Comparison of ENCODE assay signal across 8 cellular contexts in genomic region chr16:56933266-56933619, GRCh38. TPM values are rescaled to one million over a fixed set of nuclear protein-coding genes. Genes with fewer than 3 reads are reported as not detected.
DNase-seq lines count a peak whose midpoint lies in the region; ATAC-seq and TF ChIP-seq lines count a peak whose summit lies in the region.

No MANE protein-coding gene starts in this region.

- no peaks in the 10 kb centered on the region for H3K27me3 Mint-ChIP-seq in stimulated activated naive CD8-positive, alpha-beta T cell treated with anti-CD3 and anti-CD28 coated beads, Interleukin-15, Interleukin-2, amounts not matched to agents 100 ng/mL and 50 ng/mL, for 24 hours
- peaks cover 10% of the 10 kb centered on the region for H3K27me3 Mint-ChIP-seq in brain

- H3K27ac ChIP-seq in mesendoderm (ENCODE audit: low read depth, low read length), result no peak overlapping the region

- no peak overlapping the region for H3K4ac ChIP-seq in mesendoderm (ENCODE audit: low read depth, low read length)

- no peaks in the 10 kb centered on the region for H3K27me3 ChIP-seq in mesendoderm (ENCODE audit: insufficient read depth, low read length, poor library complexity)

- H4K5ac ChIP-seq in mesendoderm (ENCODE audit: low read length), result no peak overlapping the region

- H3K4me1 ChIP-seq in mesendoderm (ENCODE audit: control insufficient read depth, low read depth, low read length), result peaks cover 4% of the 10 kb centered on the region

- H3K4me1 Mint-ChIP-seq in stimulated activated naive CD8-positive, alpha-beta T cell treated with anti-CD3 and anti-CD28 coated beads, Interleukin-15, Interleukin-2, amounts not matched to agents 100 ng/mL and 50 ng/mL, for 24 hours (ENCODE audit: low read depth), result peaks cover 57% of the 10 kb centered on the region
- H3K4me1 Mint-ChIP-seq in brain, result peaks cover 65% of the 10 kb centered on the region

- no peak overlapping the region for H2BK120ac ChIP-seq in mesendoderm (ENCODE audit: low read depth, low read length)

- peaks cover 30% of the 10 kb centered on the region for H3K79me2 ChIP-seq in mesendoderm (ENCODE audit: control insufficient read depth, insufficient read depth, low read length)

- no CpG with 5 or more reads among the region's 3 CpGs for WGBS in mesendoderm (ENCODE audit: extremely low coverage, insufficient coverage, low lambda C conversion rate)

- peak overlapping the region; percentile 97 for H3K56ac ChIP-seq in mesendoderm (ENCODE audit: low read length)

- H3K36me3 Mint-ChIP-seq in stimulated activated naive CD8-positive, alpha-beta T cell treated with anti-CD3 and anti-CD28 coated beads, Interleukin-15, Interleukin-2, amounts not matched to agents 100 ng/mL and 50 ng/mL, for 24 hours (ENCODE audit: low read depth), result peaks cover 58% of the 10 kb centered on the region
- H3K36me3 Mint-ChIP-seq in brain, result peaks cover 55% of the 10 kb centered on the region

- H3K4me3 ChIP-seq in mesendoderm (ENCODE audit: low read length), result peak overlapping the region; percentile 88

- peak overlapping the region; percentile 98 for H3K27ac Mint-ChIP-seq in stimulated activated naive CD8-positive, alpha-beta T cell treated with anti-CD3 and anti-CD28 coated beads, Interleukin-15, Interleukin-2, amounts not matched to agents 100 ng/mL and 50 ng/mL, for 24 hours
- H3K27ac Mint-ChIP-seq in brain, result peak overlapping the region; percentile 96 to 98 (median 98)

- ATAC-seq in stimulated activated naive CD8-positive, alpha-beta T cell treated with anti-CD3 and anti-CD28 coated beads, Interleukin-15, Interleukin-2, amounts not matched to agents 100 U/mL and 50 U/mL, for 24 hours, result no peak
- no peak for ATAC-seq in HG02571 (IDR thresholded peaks at IDR 0.05; ENCODE audit: unreplicated experiment)

- H3K9me3 Mint-ChIP-seq in stimulated activated naive CD8-positive, alpha-beta T cell treated with anti-CD3 and anti-CD28 coated beads, Interleukin-15, Interleukin-2, amounts not matched to agents 100 ng/mL and 50 ng/mL, for 24 hours, result no peaks in the 10 kb centered on the region
- H3K9me3 Mint-ChIP-seq in brain, result no peaks in the 10 kb centered on the region

- H2BK15ac ChIP-seq in mesendoderm (replicated peaks; ENCODE audit: low read depth), result no peak overlapping the region

- H2BK5ac ChIP-seq in mesendoderm (ENCODE audit: low read length), result no peak overlapping the region

- H3K18ac ChIP-seq in mesendoderm (ENCODE audit: low read length), result no peak overlapping the region

- peaks cover 5% of the 10 kb centered on the region for H3K36me3 ChIP-seq in mesendoderm (ENCODE audit: control insufficient read depth, insufficient read depth, low read length)

- H4K8ac ChIP-seq in mesendoderm (ENCODE audit: low read depth, low read length), result no peak overlapping the region

- peaks cover 13% of the 10 kb centered on the region for H3K79me1 ChIP-seq in mesendoderm (ENCODE audit: low read length)

- DNase-seq in stimulated activated naive CD8-positive, alpha-beta T cell treated with anti-CD3 and anti-CD28 coated beads, Interleukin-15, Interleukin-2, amounts not matched to agents 100 U/mL and 50 U/mL, for 24 hours, result no peak
- DNase-seq in mesendoderm (no peak), NCI-H2196 (lab: John Stamatoyannopoulos, UW; ENCODE audit: unreplicated experiment) (no peak), GOT3 (lab: John Stamatoyannopoulos, UW) (no peak)
- DNase-seq in activated CD8-positive, alpha-beta memory T cell treated with anti-CD3 and anti-CD28 coated beads for 24 hours, result no peak

- no peak overlapping the region for H2AK5ac ChIP-seq in mesendoderm (ENCODE audit: low read length)

- no peak for TF ChIP-seq CTCF in brain (conservative IDR thresholded peaks at IDR 0.05)

- peak overlapping the region; percentile 99 for H3K4me3 Mint-ChIP-seq in stimulated activated naive CD8-positive, alpha-beta T cell treated with anti-CD3 and anti-CD28 coated beads, Interleukin-15, Interleukin-2, amounts not matched to agents 100 ng/mL and 50 ng/mL, for 24 hours
- peak overlapping the region; percentile 92 to 98 (median 97) for H3K4me3 Mint-ChIP-seq in brain

- H3K4me2 ChIP-seq in mesendoderm (ENCODE audit: low read length), result peak overlapping the region; percentile 88

- peak overlapping the region; percentile 98 for H3K9ac ChIP-seq in mesendoderm (ENCODE audit: low read length)

- no peak overlapping the region for H3K23ac ChIP-seq in mesendoderm (ENCODE audit: low read length)

RNA-seq across cellular contexts. Expression of gene HERPUD1, which starts 1.3 kb away (rescaled TPM):
- polyA plus RNA-seq in brain (ENCODE audit: insufficient read depth, low read depth, low replicate concordance), result 164 TPM
- 23.1 TPM for polyA plus RNA-seq in mesendoderm (2013, experiment 1 of 2)
- 23.7 TPM for polyA plus RNA-seq in mesendoderm (2013, experiment 2 of 2)

RNA-seq across cellular contexts. Expression of gene CETP, which starts 28.5 kb away (rescaled TPM):
- 1.6 TPM for polyA plus RNA-seq in brain (ENCODE audit: insufficient read depth, low read depth, low replicate concordance)
- not detected for polyA plus RNA-seq in mesendoderm (2013, experiment 1 of 2)
- not detected for polyA plus RNA-seq in mesendoderm (2013, experiment 2 of 2)

RNA-seq across cellular contexts. Expression of gene NLRC5, which starts 56.1 kb away (rescaled TPM):
- polyA plus RNA-seq in brain (ENCODE audit: insufficient read depth, low read depth, low replicate concordance), result 2.0 TPM
- polyA plus RNA-seq in mesendoderm (2013, experiment 1 of 2), result 0.41 TPM
- polyA plus RNA-seq in mesendoderm (2013, experiment 2 of 2), result 0.52 TPM
